ENCODE assay signal across 24 cellular contexts in the genomic region with DNA sequence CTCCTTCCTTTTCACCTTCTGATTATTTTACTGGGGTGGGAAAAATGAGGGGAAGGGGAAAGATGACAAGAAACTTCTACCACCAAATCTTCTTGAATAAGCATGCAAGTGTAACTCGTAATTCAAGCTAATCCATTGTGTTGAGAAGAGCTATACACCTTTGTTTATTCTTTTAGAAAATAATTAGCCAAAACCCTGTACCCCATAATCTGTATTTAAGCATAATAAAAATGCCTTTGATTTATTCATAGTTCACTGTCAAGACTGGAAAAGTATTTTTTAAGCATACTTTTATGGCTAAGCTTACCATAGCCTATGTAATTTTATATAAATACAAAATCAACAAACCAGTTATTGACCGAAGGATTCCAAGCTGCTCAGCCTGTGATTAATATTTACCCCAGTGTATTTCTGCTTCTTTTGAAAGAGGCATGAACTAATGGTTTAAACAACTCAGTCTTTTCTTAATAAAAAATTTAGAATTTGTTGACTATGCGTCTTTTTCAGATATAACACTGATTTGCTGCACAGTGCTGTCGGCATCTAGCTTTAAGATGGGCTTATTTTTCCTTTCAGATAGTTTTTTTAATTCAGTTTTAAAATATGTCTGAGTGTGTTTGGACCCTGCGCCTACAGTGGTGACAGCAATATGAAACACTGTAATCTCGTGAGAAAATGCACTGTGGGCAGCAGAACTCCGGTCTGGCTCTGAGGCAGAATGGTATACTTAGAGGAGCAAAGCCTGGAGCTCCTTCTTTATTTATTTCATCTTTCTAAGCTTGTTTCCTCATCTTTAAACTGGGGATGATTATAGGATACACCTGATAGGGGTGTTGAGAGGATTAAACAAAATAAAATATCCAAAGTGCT.
"Had no signal": no experiment of that assay in that cellular context is flagged by ENCODE, and none has a peak within 500 bp of the region (broad histone marks: within the 10 kb centered on the region; RNA-seq: fewer than 3 reads in every experiment).

No MANE protein-coding gene starts in this region.

- H3K27ac ChIP-seq: heart left ventricle, ovary, thyroid gland, upper lobe of right lung had no signal

- H3K9me3 Mint-ChIP-seq: activated CD4-positive, alpha-beta memory T cell treated with anti-CD3 and anti-CD28 coated beads, Interleukin-2, amount 10 ng/mL, durations not matched to agents 7 days and 5 days; activated CD4-positive, alpha-beta T cell treated with anti-CD3 and anti-CD28 coated beads, Interleukin-2, amount 10 ng/mL, durations not matched to agents 24 days and 14 days; T-helper 1 cell treated with Interleukin-12 subunit alpha and Interleukin-12 subunit beta and Interleukin-4 antibody, amounts not matched to agents 30 μg/mL and 1 μg/mL, for 36 hours had no signal

- DNase-seq: activated CD4-positive, alpha-beta memory T cell treated with anti-CD3 and anti-CD28 coated beads, Interleukin-2, amount 10 ng/mL, durations not matched to agents 7 days and 5 days; activated CD4-positive, alpha-beta T cell treated with anti-CD3 and anti-CD28 coated beads, Interleukin-2, amount 10 ng/mL, durations not matched to agents 24 days and 14 days; activated gamma-delta T cell; activated naive CD4-positive, alpha-beta T cell treated with anti-CD3 and anti-CD28 coated beads, Interleukin-2, amount 50 U/mL, for 16 hours; activated naive CD8-positive, alpha-beta T cell treated with anti-CD3 and anti-CD28 coated beads, Interleukin-2, amount 50 U/mL, for 24 hours; activated T-cell treated with anti-CD3 and anti-CD28 coated beads for 4 hours; anterior cingulate cortex; heart left ventricle; islet precursor cell; left cardiac atrium; mesendoderm; naive thymus-derived CD4-positive, alpha-beta T cell; ovary; right cardiac atrium; stimulated activated CD4-positive, alpha-beta T cell treated with anti-CD3 and anti-CD28 coated beads, Interleukin-12 subunit alpha, Interleukin-12 subunit beta, amount 100 ng/mL, for 4 hours; stimulated activated CD4-positive, alpha-beta T cell treated with anti-CD3 and anti-CD28 coated beads, Interleukin-4, amount 100 ng/mL, for 4 hours; stimulated activated naive CD8-positive, alpha-beta T cell treated with anti-CD3 and anti-CD28 coated beads, Interleukin-15, Interleukin-2, amounts not matched to agents 100 U/mL and 50 U/mL, for 24 hours; T1000; thyroid gland; upper lobe of right lung had no signal

- H3K27ac Mint-ChIP-seq: activated CD4-positive, alpha-beta memory T cell treated with anti-CD3 and anti-CD28 coated beads, Interleukin-2, amount 10 ng/mL, durations not matched to agents 7 days and 5 days; activated CD4-positive, alpha-beta T cell treated with anti-CD3 and anti-CD28 coated beads, Interleukin-2, amount 10 ng/mL, durations not matched to agents 24 days and 14 days; activated naive CD8-positive, alpha-beta T cell treated with anti-CD3 and anti-CD28 coated beads, Interleukin-2, amount 50 U/mL, for 24 hours; activated T-helper 1 cell treated with anti-CD3 and anti-CD28 coated beads, Interleukin-12 subunit alpha, Interleukin-12 subunit beta, Interleukin-2, Interleukin-4 antibody, amounts not matched to agents 30 ng/mL and 10 ng/mL and 1 ng/mL, durations not matched to agents 14 hours and 24 hours and 36 hours; naive thymus-derived CD4-positive, alpha-beta T cell; T-helper 1 cell treated with Interleukin-12 subunit alpha and Interleukin-12 subunit beta and Interleukin-4 antibody, amounts not matched to agents 30 μg/mL and 1 μg/mL, for 36 hours had no signal

- H3K4me3 Mint-ChIP-seq: activated CD4-positive, alpha-beta memory T cell treated with anti-CD3 and anti-CD28 coated beads, Interleukin-2, amount 10 ng/mL, durations not matched to agents 7 days and 5 days; activated CD4-positive, alpha-beta T cell treated with anti-CD3 and anti-CD28 coated beads, Interleukin-2, amount 10 ng/mL, durations not matched to agents 24 days and 14 days; activated naive CD8-positive, alpha-beta T cell treated with anti-CD3 and anti-CD28 coated beads, Interleukin-2, amount 50 U/mL, for 24 hours; activated T-helper 1 cell treated with anti-CD3 and anti-CD28 coated beads, Interleukin-12 subunit alpha, Interleukin-12 subunit beta, Interleukin-2, Interleukin-4 antibody, amounts not matched to agents 30 ng/mL and 10 ng/mL and 1 ng/mL, durations not matched to agents 14 hours and 24 hours and 36 hours; naive thymus-derived CD4-positive, alpha-beta T cell; T-helper 1 cell treated with Interleukin-12 subunit alpha and Interleukin-12 subunit beta and Interleukin-4 antibody, amounts not matched to agents 30 μg/mL and 1 μg/mL, for 36 hours had no signal

- FAIRE-seq: endometrium had no signal

- H3K4me1 ChIP-seq: heart left ventricle, thyroid gland had no signal

- H3K36me3 ChIP-seq: heart left ventricle, ovary, thyroid gland, upper lobe of right lung had no signal

- H3K9me3 ChIP-seq: body of pancreas, heart left ventricle, ovary, thyroid gland, upper lobe of right lung had no signal

- H3K4me1 Mint-ChIP-seq: activated CD4-positive, alpha-beta memory T cell treated with anti-CD3 and anti-CD28 coated beads, Interleukin-2, amount 10 ng/mL, durations not matched to agents 7 days and 5 days; activated CD4-positive, alpha-beta T cell treated with anti-CD3 and anti-CD28 coated beads, Interleukin-2, amount 10 ng/mL, durations not matched to agents 24 days and 14 days; activated naive CD8-positive, alpha-beta T cell treated with anti-CD3 and anti-CD28 coated beads, Interleukin-2, amount 50 U/mL, for 24 hours had no signal

- H3K4me3 ChIP-seq: body of pancreas, heart left ventricle, ovary, thyroid gland, upper lobe of right lung had no signal

- H3K27me3 ChIP-seq: body of pancreas, heart left ventricle, ovary, thyroid gland, upper lobe of right lung had no signal

- H3K27me3 Mint-ChIP-seq: activated CD4-positive, alpha-beta memory T cell treated with anti-CD3 and anti-CD28 coated beads, Interleukin-2, amount 10 ng/mL, durations not matched to agents 7 days and 5 days; activated CD4-positive, alpha-beta T cell treated with anti-CD3 and anti-CD28 coated beads, Interleukin-2, amount 10 ng/mL, durations not matched to agents 24 days and 14 days; activated naive CD8-positive, alpha-beta T cell treated with anti-CD3 and anti-CD28 coated beads, Interleukin-2, amount 50 U/mL, for 24 hours; naive thymus-derived CD4-positive, alpha-beta T cell had no signal

- ATAC-seq: activated naive CD8-positive, alpha-beta T cell treated with anti-CD3 and anti-CD28 coated beads, Interleukin-2, amount 50 U/mL, for 24 hours; body of pancreas; heart left ventricle; left cardiac atrium; naive thymus-derived CD4-positive, alpha-beta T cell; right cardiac atrium; stimulated activated naive CD8-positive, alpha-beta T cell treated with anti-CD3 and anti-CD28 coated beads, Interleukin-15, Interleukin-2, amounts not matched to agents 100 U/mL and 50 U/mL, for 24 hours; upper lobe of right lung had no signal
